8 cellular contexts compared by ENCODE assay signal in the genomic region with DNA sequence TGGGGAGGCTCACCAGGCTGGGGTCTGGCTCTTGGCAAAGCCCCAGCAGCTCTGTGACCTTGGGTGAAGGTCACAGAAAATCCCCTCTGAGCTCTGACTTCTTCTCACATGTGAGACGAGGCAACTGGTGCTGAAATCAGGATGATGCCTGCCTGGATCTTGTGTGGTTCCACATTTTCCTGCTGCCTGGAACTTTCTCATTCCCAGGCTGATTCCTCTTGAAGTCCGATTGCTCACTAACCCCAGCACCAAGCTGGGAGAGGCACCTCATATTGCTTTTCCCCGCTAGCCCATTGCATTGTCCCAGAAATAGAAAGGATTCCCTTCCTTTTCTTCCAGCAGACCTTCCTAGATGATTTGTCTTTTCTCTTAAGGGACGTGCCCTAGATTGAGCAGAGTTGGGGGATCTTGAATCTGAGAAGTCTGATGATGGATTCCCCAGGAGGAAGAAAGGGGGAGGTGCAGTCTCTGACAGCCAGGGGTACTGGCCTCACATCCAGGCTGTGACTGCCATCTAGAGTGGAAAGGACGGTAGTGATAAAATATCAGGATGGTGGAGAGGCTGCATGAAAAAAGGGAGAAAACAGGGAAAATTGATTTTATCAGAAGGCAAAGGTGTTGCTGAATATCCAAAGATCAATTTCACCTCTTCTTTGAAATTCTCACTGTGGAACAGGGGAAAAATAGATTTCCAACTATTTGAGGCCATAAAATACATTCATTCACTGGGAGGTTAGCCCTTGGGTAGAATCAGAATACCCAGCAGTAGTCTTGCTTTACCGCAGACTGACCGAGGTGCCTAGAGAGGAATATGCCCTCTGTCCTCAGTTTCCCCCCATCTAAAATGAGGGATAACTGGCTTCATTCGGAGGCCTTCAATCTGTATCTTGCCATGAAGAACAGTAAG.
DNase-seq lines count a peak whose midpoint lies in the region; ATAC-seq and TF ChIP-seq lines count a peak whose summit lies in the region.

No MANE protein-coding gene starts in this region.

- H3K27me3 ChIP-seq in BLaER1 treated with 17β-estradiol and CSF1 and Interleukin-3, amounts not matched to agents 10 nM and 100 nM, result peaks cover 0 to 12% (median 0%) of the 10 kb centered on the region in 11 experiments; a peak in 3 of 22 replicates

- H3K4me3 Mint-ChIP-seq in activated T-cell treated with anti-CD3 and anti-CD28 coated beads, Interleukin-2, amount 50 U/mL, for 4 hours, result no peak overlapping the region
- no peak overlapping the region for H3K4me3 Mint-ChIP-seq in nephron progenitor cell
- H3K4me3 Mint-ChIP-seq in activated T-helper 2 cell treated with anti-CD3 and anti-CD28 coated beads, Interferon-gamma antibody, Interleukin-2, Interleukin-4, amounts not matched to agents 10 μg/mL and 5 μg/mL and 100 μg/mL, durations not matched to agents 14 hours and 24 hours and 36 hours (ENCODE audit: low read depth), result no peak overlapping the region

- DNase-seq in NCI-H526 treated with DMSO at 0.1 percent for 48 hours (lab: John Stamatoyannopoulos, UW) (peak; percentile 18), fibroblast of the aortic adventitia (ENCODE audit: low read depth) (peak; percentile 61), nephron progenitor cell (peak; percentile 63)
- peak; percentile 41 for DNase-seq in activated T-cell treated with anti-CD3 and anti-CD28 coated beads, Interleukin-2, amount 50 U/mL, for 4 hours
- DNase-seq in activated T-helper 2 cell treated with anti-CD3 and anti-CD28 coated beads, Interferon-gamma antibody, Interleukin-2, Interleukin-4, amounts not matched to agents 10 μg/mL and 5 μg/mL and 100 μg/mL, durations not matched to agents 14 hours and 24 hours and 36 hours (ENCODE audit: low spot score), result no peak

- TF ChIP-seq CTCF in fibroblast of the aortic adventitia (IDR thresholded peaks at IDR 0.05; ENCODE audit: insufficient read depth, low read length), result peak; percentile 72
- TF ChIP-seq CTCF in nephron progenitor cell (IDR thresholded peaks at IDR 0.05), result peak; percentile 80

- peak overlapping the region in 10 of 11 experiments; percentile 36 to 83 (median 72); a peak in 20 of 22 replicates for H3K27ac ChIP-seq in BLaER1 treated with 17β-estradiol and CSF1 and Interleukin-3, amounts not matched to agents 10 nM and 100 nM

- peak overlapping the region; percentile 62 to 99 (median 80) for H3K4me2 ChIP-seq in BLaER1 treated with 17β-estradiol and CSF1 and Interleukin-3, amounts not matched to agents 10 nM and 100 nM

- H3K9me3 ChIP-seq in BLaER1 treated with 17β-estradiol and CSF1 and Interleukin-3, amounts not matched to agents 10 nM and 100 nM (replicated peaks in 1 of 11), result peaks cover 20 to 35% (median 32%) of the 10 kb centered on the region in 11 experiments

- H4K20me1 ChIP-seq in BLaER1 treated with 17β-estradiol and CSF1 and Interleukin-3, amounts not matched to agents 10 nM and 100 nM, result peaks cover 5 to 51% (median 16%) of the 10 kb centered on the region in 11 experiments; a peak in 14 of 22 replicates

- H3K9ac ChIP-seq in BLaER1 treated with 17β-estradiol and CSF1 and Interleukin-3, amounts not matched to agents 10 nM and 100 nM, result peak overlapping the region in 10 of 11 experiments; percentile 28 to 75 (median 62); a peak in 17 of 22 replicates

- H3K27ac Mint-ChIP-seq in nephron progenitor cell, result no peak overlapping the region
- no peak overlapping the region for H3K27ac Mint-ChIP-seq in activated T-helper 2 cell treated with anti-CD3 and anti-CD28 coated beads, Interferon-gamma antibody, Interleukin-2, Interleukin-4, amounts not matched to agents 10 μg/mL and 5 μg/mL and 100 μg/mL, durations not matched to agents 14 hours and 24 hours and 36 hours

- H3K4me1 Mint-ChIP-seq in activated T-cell treated with anti-CD3 and anti-CD28 coated beads, Interleukin-2, amount 50 U/mL, for 4 hours (ENCODE audit: low read depth), result peaks cover 6% of the 10 kb centered on the region
- H3K4me1 Mint-ChIP-seq in nephron progenitor cell, result peaks cover 6% of the 10 kb centered on the region
- H3K4me1 Mint-ChIP-seq in activated T-helper 2 cell treated with anti-CD3 and anti-CD28 coated beads, Interferon-gamma antibody, Interleukin-2, Interleukin-4, amounts not matched to agents 10 μg/mL and 5 μg/mL and 100 μg/mL, durations not matched to agents 14 hours and 24 hours and 36 hours (ENCODE audit: low read depth), result peaks cover 16% of the 10 kb centered on the region

- H3K36me3 ChIP-seq in BLaER1 treated with 17β-estradiol and CSF1 and Interleukin-3, amounts not matched to agents 10 nM and 100 nM, result peaks cover 14 to 56% (median 40%) of the 10 kb centered on the region in 11 experiments

- no peaks in the 10 kb centered on the region for H3K27me3 Mint-ChIP-seq in activated T-cell treated with anti-CD3 and anti-CD28 coated beads, Interleukin-2, amount 50 U/mL, for 4 hours (ENCODE audit: low read depth)
- H3K27me3 Mint-ChIP-seq in nephron progenitor cell (ENCODE audit: low read depth, poor library complexity), result peaks cover 19% of the 10 kb centered on the region
- no peaks in the 10 kb centered on the region for H3K27me3 Mint-ChIP-seq in activated T-helper 2 cell treated with anti-CD3 and anti-CD28 coated beads, Interferon-gamma antibody, Interleukin-2, Interleukin-4, amounts not matched to agents 10 μg/mL and 5 μg/mL and 100 μg/mL, durations not matched to agents 14 hours and 24 hours and 36 hours (ENCODE audit: low read depth)

- ATAC-seq in GM18517 (IDR thresholded peaks at IDR 0.05; ENCODE audit: unreplicated experiment) (peak; percentile 84), HG03175 (IDR thresholded peaks at IDR 0.05; ENCODE audit: unreplicated experiment) (peak; percentile 90)
- peak; percentile 92 to 95 for ATAC-seq in activated T-cell treated with anti-CD3 and anti-CD28 coated beads, Interleukin-2, amount 50 U/mL, for 4 hours

- peaks cover 8% of the 10 kb centered on the region for H3K36me3 Mint-ChIP-seq in activated T-cell treated with anti-CD3 and anti-CD28 coated beads, Interleukin-2, amount 50 U/mL, for 4 hours (ENCODE audit: insufficient read depth)
- H3K36me3 Mint-ChIP-seq in nephron progenitor cell (ENCODE audit: low read depth), result no peaks in the 10 kb centered on the region
- peaks cover 12% of the 10 kb centered on the region for H3K36me3 Mint-ChIP-seq in activated T-helper 2 cell treated with anti-CD3 and anti-CD28 coated beads, Interferon-gamma antibody, Interleukin-2, Interleukin-4, amounts not matched to agents 10 μg/mL and 5 μg/mL and 100 μg/mL, durations not matched to agents 14 hours and 24 hours and 36 hours (ENCODE audit: low read depth)

- intact Hi-C loops in activated T-helper 2 cell treated with anti-CD3 and anti-CD28 coated beads, Interferon-gamma antibody, Interleukin-2, Interleukin-4, amounts not matched to agents 10 μg/mL and 5 μg/mL and 100 μg/mL, durations not matched to agents 14 hours and 24 hours and 36 hours (cut with micrococcal nuclease), result loop anchor here (1.0 kb wide), 2 partner anchors 72 to 414 kb away; no protein-coding TSS in a partner anchor

- H3K4me3 ChIP-seq in BLaER1 treated with 17β-estradiol and CSF1 and Interleukin-3, amounts not matched to agents 10 nM and 100 nM, result no peak overlapping the region
- H3K4me3 ChIP-seq in fibroblast of the aortic adventitia (ENCODE audit: low read depth, low read length), result no peak overlapping the region

- no peaks in the 10 kb centered on the region for H3K9me3 Mint-ChIP-seq in activated T-cell treated with anti-CD3 and anti-CD28 coated beads, Interleukin-2, amount 50 U/mL, for 4 hours
- peaks cover 4% of the 10 kb centered on the region for H3K9me3 Mint-ChIP-seq in nephron progenitor cell
- peaks cover 4% of the 10 kb centered on the region for H3K9me3 Mint-ChIP-seq in activated T-helper 2 cell treated with anti-CD3 and anti-CD28 coated beads, Interferon-gamma antibody, Interleukin-2, Interleukin-4, amounts not matched to agents 10 μg/mL and 5 μg/mL and 100 μg/mL, durations not matched to agents 14 hours and 24 hours and 36 hours

- H3K4me1 ChIP-seq in BLaER1 treated with 17β-estradiol and CSF1 and Interleukin-3, amounts not matched to agents 10 nM and 100 nM, result peaks cover 40 to 50% (median 49%) of the 10 kb centered on the region in 10 experiments
